Comparison of ENCODE assay signal across 1 cellular context in the genomic region with DNA sequence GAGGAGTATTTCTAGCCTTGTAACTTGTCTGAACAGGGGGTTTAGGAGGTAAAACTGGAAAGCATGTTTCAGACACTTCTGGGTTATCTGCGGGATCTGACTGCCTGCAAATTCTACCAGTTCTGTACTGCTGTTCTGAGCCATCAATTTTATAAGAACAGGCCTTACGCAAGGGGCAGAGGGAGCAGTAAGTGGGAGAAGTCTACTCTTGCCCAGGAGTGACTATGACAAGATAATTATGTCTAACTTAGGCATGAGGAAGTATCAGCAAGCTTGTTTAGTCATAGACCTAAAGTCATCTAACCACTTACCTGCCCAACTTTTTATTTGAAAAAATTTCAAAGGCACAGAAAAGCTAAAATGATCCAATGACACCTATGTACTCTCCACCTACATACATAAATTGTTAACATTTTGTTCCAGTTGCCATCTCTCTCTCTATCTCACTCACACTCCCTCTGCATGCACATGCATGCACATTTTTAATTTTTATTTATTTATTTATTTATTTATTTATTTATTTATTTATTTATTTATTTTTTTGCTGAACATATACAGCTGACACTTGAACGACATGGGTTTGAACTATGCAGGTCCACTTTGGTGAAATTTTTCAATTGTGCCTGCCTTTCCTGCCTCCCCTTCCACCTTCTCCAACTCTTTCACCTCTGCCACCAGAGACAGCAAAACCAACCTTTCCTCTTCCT.
TF ChIP-seq lines count a peak whose summit lies in the region.

No MANE protein-coding gene starts in this region.

TF ChIP-seq in GM23338, 12 proteins besides CTCF, POLR2A, EP300 and RAD21 (continued from another document):
- TF ChIP-seq, protein P1, sequence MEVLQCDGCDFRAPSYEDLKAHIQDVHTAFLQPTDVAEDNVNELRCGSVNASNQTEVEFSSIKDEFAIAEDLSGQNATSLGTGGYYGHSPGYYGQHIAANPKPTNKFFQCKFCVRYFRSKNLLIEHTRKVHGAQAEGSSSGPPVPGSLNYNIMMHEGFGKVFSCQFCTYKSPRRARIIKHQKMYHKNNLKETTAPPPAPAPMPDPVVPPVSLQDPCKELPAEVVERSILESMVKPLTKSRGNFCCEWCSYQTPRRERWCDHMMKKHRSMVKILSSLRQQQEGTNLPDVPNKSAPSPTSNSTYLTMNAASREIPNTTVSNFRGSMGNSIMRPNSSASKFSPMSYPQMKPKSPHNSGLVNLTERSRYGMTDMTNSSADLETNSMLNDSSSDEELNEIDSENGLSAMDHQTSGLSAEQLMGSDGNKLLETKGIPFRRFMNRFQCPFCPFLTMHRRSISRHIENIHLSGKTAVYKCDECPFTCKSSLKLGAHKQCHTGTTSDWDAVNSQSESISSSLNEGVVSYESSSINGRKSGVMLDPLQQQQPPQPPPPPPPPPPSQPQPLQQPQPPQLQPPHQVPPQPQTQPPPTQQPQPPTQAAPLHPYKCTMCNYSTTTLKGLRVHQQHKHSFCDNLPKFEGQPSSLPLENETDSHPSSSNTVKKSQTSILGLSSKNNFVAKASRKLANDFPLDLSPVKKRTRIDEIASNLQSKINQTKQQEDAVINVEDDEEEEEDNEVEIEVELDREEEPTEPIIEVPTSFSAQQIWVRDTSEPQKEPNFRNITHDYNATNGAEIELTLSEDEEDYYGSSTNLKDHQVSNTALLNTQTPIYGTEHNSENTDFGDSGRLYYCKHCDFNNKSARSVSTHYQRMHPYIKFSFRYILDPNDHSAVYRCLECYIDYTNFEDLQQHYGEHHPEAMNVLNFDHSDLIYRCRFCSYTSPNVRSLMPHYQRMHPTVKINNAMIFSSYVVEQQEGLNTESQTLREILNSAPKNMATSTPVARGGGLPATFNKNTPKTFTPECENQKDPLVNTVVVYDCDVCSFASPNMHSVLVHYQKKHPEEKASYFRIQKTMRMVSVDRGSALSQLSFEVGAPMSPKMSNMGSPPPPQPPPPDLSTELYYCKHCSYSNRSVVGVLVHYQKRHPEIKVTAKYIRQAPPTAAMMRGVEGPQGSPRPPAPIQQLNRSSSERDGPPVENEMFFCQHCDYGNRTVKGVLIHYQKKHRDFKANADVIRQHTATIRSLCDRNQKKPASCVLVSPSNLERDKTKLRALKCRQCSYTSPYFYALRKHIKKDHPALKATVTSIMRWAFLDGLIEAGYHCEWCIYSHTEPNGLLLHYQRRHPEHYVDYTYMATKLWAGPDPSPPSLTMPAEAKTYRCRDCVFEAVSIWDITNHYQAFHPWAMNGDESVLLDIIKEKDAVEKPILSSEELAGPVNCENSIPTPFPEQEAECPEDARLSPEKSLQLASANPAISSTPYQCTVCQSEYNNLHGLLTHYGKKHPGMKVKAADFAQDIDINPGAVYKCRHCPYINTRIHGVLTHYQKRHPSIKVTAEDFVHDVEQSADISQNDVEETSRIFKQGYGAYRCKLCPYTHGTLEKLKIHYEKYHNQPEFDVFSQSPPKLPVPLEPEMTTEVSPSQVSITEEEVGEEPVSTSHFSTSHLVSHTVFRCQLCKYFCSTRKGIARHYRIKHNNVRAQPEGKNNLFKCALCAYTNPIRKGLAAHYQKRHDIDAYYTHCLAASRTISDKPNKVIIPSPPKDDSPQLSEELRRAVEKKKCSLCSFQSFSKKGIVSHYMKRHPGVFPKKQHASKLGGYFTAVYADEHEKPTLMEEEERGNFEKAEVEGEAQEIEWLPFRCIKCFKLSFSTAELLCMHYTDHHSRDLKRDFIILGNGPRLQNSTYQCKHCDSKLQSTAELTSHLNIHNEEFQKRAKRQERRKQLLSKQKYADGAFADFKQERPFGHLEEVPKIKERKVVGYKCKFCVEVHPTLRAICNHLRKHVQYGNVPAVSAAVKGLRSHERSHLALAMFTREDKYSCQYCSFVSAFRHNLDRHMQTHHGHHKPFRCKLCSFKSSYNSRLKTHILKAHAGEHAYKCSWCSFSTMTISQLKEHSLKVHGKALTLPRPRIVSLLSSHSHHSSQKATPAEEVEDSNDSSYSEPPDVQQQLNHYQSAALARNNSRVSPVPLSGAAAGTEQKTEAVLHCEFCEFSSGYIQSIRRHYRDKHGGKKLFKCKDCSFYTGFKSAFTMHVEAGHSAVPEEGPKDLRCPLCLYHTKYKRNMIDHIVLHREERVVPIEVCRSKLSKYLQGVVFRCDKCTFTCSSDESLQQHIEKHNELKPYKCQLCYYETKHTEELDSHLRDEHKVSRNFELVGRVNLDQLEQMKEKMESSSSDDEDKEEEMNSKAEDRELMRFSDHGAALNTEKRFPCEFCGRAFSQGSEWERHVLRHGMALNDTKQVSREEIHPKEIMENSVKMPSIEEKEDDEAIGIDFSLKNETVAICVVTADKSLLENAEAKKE (CRISPR knock-in tag; IDR thresholded peaks at IDR 0.05), result no peak
- TF ChIP-seq STAT1 (IDR thresholded peaks at IDR 0.05; ENCODE audit: unreplicated experiment) (no peak), CREB1 (CRISPR knock-in tag; IDR thresholded peaks at IDR 0.05; ENCODE audit: low read depth) (no peak), NANOG (IDR thresholded peaks at IDR 0.05; ENCODE audit: borderline replicate concordance) (no peak), EZH2phosphoT487 (IDR thresholded peaks at IDR 0.05; ENCODE audit: unreplicated experiment) (no peak)
- TF ChIP-seq, protein P2, sequence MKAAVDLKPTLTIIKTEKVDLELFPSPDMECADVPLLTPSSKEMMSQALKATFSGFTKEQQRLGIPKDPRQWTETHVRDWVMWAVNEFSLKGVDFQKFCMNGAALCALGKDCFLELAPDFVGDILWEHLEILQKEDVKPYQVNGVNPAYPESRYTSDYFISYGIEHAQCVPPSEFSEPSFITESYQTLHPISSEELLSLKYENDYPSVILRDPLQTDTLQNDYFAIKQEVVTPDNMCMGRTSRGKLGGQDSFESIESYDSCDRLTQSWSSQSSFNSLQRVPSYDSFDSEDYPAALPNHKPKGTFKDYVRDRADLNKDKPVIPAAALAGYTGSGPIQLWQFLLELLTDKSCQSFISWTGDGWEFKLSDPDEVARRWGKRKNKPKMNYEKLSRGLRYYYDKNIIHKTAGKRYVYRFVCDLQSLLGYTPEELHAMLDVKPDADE (IDR thresholded peaks at IDR 0.05), result no peak
